8 cellular contexts compared by ENCODE assay signal in the genomic region with DNA sequence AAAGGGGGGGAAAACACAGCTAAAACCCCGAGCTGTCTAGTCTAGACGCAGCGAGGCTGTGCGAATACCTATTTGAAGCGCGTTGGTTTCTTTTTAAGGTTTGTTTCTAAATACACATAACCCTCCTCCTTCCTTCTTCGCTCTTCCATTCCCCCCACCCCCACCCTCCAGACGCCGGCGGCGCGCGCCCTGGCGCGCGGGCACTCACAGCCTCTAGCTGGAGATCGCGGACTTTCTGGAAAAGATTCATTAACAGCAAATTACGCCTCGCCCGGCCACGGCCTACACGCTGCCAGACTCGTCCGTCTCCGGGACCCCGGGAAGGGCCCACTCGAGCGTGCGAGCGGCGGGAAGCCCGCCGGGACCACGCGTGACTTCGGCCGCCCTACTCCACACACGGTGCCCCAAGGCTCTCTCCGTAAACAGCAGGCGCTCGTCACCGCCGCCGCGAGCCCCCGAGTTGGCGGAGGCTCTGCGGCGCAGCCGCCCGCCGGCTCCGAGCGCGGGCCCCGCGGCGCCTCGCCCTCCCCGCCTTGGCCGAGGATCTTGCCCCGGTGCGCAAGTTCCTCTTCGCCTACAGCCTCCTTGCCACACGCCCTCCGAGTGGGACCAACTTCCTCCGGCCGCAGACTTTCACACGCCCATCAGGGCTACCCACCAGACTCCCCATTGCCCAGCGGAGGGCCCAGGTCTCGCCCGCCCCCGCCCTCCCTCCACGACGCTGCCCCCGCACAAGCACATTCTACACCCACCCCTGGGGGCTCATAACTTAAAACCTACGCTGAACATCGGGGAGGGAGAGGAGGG. TPM values are rescaled to one million over a fixed set of nuclear protein-coding genes. Genes with fewer than 3 reads are reported as not detected.
DNase-seq lines count a peak whose midpoint lies in the region; ATAC-seq and TF ChIP-seq lines count a peak whose summit lies in the region.

No MANE protein-coding gene starts in this region.

- DNase-seq in C1 segment of cervical spinal cord (lab: John Stamatoyannopoulos, UW) = peak in 9 of 14 donors; percentile 23 to 66 (median 44)
- DNase-seq in HK-2 (ENCODE audit: unreplicated experiment) = peak; percentile 26
- DNase-seq in activated CD4-positive, alpha-beta T cell treated with anti-CD3 and anti-CD28 coated beads, Interleukin-2, amount 50 U/mL, for 48 hours = peak; percentile 11 to 25
- DNase-seq in fibroblast of the aortic adventitia (ENCODE audit: low read depth) = no peak
- peak in 1 of 2 donors; percentile 27 for DNase-seq in trophoblast cell
- no peak for DNase-seq in inferior parietal cortex (ENCODE audit: extremely low spot score)
- no peak for DNase-seq in iPS-NIHi11 (ENCODE audit: low spot score)

- H3K9me3 ChIP-seq in trophoblast cell (ENCODE audit: insufficient read depth, low read depth, low read length) = no peaks in the 10 kb centered on the region

- peak overlapping the region; percentile 58 for H3K9ac ChIP-seq in trophoblast cell (ENCODE audit: low read length)

- H2AFZ ChIP-seq in trophoblast cell (ENCODE audit: insufficient read depth, low read length, poor library complexity) = no peak overlapping the region

- H3K4me3 ChIP-seq in fibroblast of the aortic adventitia (ENCODE audit: low read depth, low read length) (peak overlapping the region; percentile 68), trophoblast cell (ENCODE audit: low read depth, low read length) (peak overlapping the region; percentile 67)

- H3K4ac ChIP-seq in trophoblast cell (ENCODE audit: low read depth, low read length) = peak overlapping the region; percentile 47

- H4K8ac ChIP-seq in trophoblast cell (ENCODE audit: low read depth, low read length) = peak overlapping the region; percentile 73

- H3K23ac ChIP-seq in trophoblast cell (ENCODE audit: low read length) = no peak overlapping the region

- no CpG with 5 or more reads among the region's 79 CpGs for WGBS in trophoblast cell (ENCODE audit: extremely low coverage, insufficient coverage, insufficient read length)

- no peak overlapping the region for H2BK120ac ChIP-seq in trophoblast cell (ENCODE audit: insufficient read depth, low read length, poor library complexity)

- H2BK5ac ChIP-seq in trophoblast cell (ENCODE audit: low read depth, low read length, poor library complexity) = no peak overlapping the region

- peaks cover 19% of the 10 kb centered on the region for H3K79me1 ChIP-seq in trophoblast cell (ENCODE audit: low read length)

- H4K91ac ChIP-seq in trophoblast cell (ENCODE audit: low read depth, low read length) = peak overlapping the region; percentile 55

- H3K4me1 ChIP-seq in trophoblast cell (ENCODE audit: control insufficient read depth in 1 of 2, insufficient read depth in 2 of 2, low read length in 2 of 2) = peaks cover 16 to 31% of the 10 kb centered on the region in 2 experiments

- H3K4me2 ChIP-seq in trophoblast cell (ENCODE audit: low read length) = peak overlapping the region; percentile 92

- H2AK5ac ChIP-seq in trophoblast cell (ENCODE audit: low read length) = no peak overlapping the region

- no peaks in the 10 kb centered on the region for H3K36me3 ChIP-seq in trophoblast cell (ENCODE audit: control insufficient read depth in 1 of 2, insufficient read depth in 2 of 2, low read length in 2 of 2)

- peak overlapping the region; percentile 75 for H3K18ac ChIP-seq in trophoblast cell (ENCODE audit: low read length)

- no peak for TF ChIP-seq CTCF in fibroblast of the aortic adventitia (IDR thresholded peaks at IDR 0.05; ENCODE audit: insufficient read depth, low read length)

- H4K12ac ChIP-seq in trophoblast cell (ENCODE audit: low read depth, low read length) = no peak overlapping the region

- H3K27me3 ChIP-seq in trophoblast cell (ENCODE audit: insufficient read depth, low read length) = no peaks in the 10 kb centered on the region

- H3K79me2 ChIP-seq in trophoblast cell (ENCODE audit: control insufficient read depth, insufficient read depth, low read length, poor library complexity) = no peaks in the 10 kb centered on the region

- no peak overlapping the region for H3K27ac ChIP-seq in trophoblast cell (ENCODE audit: low read depth, low read length)

- H3K14ac ChIP-seq in trophoblast cell (ENCODE audit: low read length) = no peak overlapping the region

- no peak for ATAC-seq in GM21528 (IDR thresholded peaks at IDR 0.05; ENCODE audit: low FRiP score, unreplicated experiment)

- no peak overlapping the region for H2BK12ac ChIP-seq in trophoblast cell (ENCODE audit: low read length)

RNA-seq across cellular contexts. Expression of a gene that starts 2.0 kb away (rescaled TPM):
- total RNA-seq in fibroblast of the aortic adventitia (ENCODE audit: low replicate concordance) = 8.2 and 12.7 TPM in 2 replicates
- 5.9 and 6.1 TPM in 2 replicates for polyA plus RNA-seq in trophoblast cell (2013)

Comparison
In these comparisons a context has a peak if more than half of its experiments do, and no peak if none do; other contexts are left out.
1. DNase-seq: peak in C1 segment of cervical spinal cord (9 of 14), HK-2 (single experiment) and activated CD4-positive, alpha-beta T cell treated with anti-CD3 and anti-CD28 coated beads, Interleukin-2, amount 50 U/mL, for 48 hours (2 of 2); none in fibroblast of the aortic adventitia (single experiment), inferior parietal cortex (single experiment) and iPS-NIHi11 (single experiment).